ENCODE assay signal across 15 cellular contexts in the genomic region with DNA sequence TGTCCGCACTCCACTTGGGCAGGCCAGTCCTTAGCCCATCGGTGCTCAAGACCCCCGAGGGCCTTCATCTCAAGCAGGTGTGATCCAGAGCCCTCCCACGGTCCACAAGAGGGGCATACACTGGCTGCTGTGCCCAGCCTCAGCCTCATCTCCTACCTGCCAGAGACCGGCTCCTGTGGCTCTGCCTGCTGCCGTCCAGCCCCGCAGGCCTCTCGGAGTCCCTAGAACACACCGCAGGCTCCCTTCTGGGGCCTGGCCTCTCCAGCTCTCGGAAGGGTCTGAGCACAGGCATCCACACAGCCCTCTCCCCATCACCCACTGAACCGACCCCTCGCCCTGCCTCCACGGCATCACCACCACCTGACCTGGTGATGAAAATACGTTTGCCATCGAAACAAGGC.
DNase-seq lines count a peak whose midpoint lies in the region; ATAC-seq and TF ChIP-seq lines count a peak whose summit lies in the region.
"Had no signal": no experiment of that assay in that cellular context is flagged by ENCODE, and none has a peak within 500 bp of the region (broad histone marks: within the 10 kb centered on the region; RNA-seq: fewer than 3 reads in every experiment).

No MANE protein-coding gene starts in this region.

- intact Hi-C loops in left ventricle myocardium superior (cut with micrococcal nuclease) = no loop called here

- peak overlapping the region; percentile 3 for H3K27ac Mint-ChIP-seq in activated T-cell treated with anti-CD3 and anti-CD28 coated beads, Interleukin-2, amount 50 U/mL, for 72 hours
- peak overlapping the region; percentile 50 for H3K27ac Mint-ChIP-seq in neural crest cell (ENCODE audit: unreplicated experiment)
- H3K27ac Mint-ChIP-seq: CD8-positive, alpha-beta memory T cell; GM23338 had no signal

- H3K36me3 Mint-ChIP-seq in activated T-cell treated with anti-CD3 and anti-CD28 coated beads, Interleukin-2, amount 50 U/mL, for 72 hours (ENCODE audit: insufficient read depth in 2 of 2) = no peaks in the 10 kb centered on the region
- H3K36me3 Mint-ChIP-seq in neural crest cell (ENCODE audit: low read depth) = no peaks in the 10 kb centered on the region

- peaks cover 0 to 62% of the 10 kb centered on the region in 2 donors for H3K4me1 ChIP-seq in right atrium auricular region

- H3K27ac ChIP-seq in right atrium auricular region = peak overlapping the region; percentile 87 to 91
- H3K27ac ChIP-seq: 22Rv1 had no signal

- H3K4me1 Mint-ChIP-seq in activated T-cell treated with anti-CD3 and anti-CD28 coated beads, Interleukin-2, amount 50 U/mL, for 72 hours (ENCODE audit: low read depth) = peaks cover 15% of the 10 kb centered on the region
- H3K4me1 Mint-ChIP-seq in neural crest cell = peaks cover 24% of the 10 kb centered on the region

- no peaks in the 10 kb centered on the region for H3K27me3 ChIP-seq in right atrium auricular region

- H3K4me3 Mint-ChIP-seq in activated T-cell treated with anti-CD3 and anti-CD28 coated beads, Interleukin-2, amount 50 U/mL, for 72 hours = no peak overlapping the region
- no peak overlapping the region for H3K4me3 Mint-ChIP-seq in neural crest cell
- H3K4me3 Mint-ChIP-seq: CD8-positive, alpha-beta memory T cell; GM23338 had no signal

- TF ChIP-seq CTCF in right atrium auricular region (IDR thresholded peaks at IDR 0.05) (no peak), neural crest cell (conservative IDR thresholded peaks at IDR 0.05) (no peak)

- ATAC-seq in activated T-cell treated with anti-CD3 and anti-CD28 coated beads, Interleukin-2, amount 50 U/mL, for 72 hours (replicated peaks in 1 of 2) = no peak
- ATAC-seq in left ventricle myocardium superior = no peak
- ATAC-seq: GM23338 had no signal

- H3K4me3 ChIP-seq in right atrium auricular region = peak overlapping the region in 1 of 2 donors; percentile 21
- H3K4me3 ChIP-seq: GM23338, HAP-1 had no signal

- H3K27me3 Mint-ChIP-seq in activated T-cell treated with anti-CD3 and anti-CD28 coated beads, Interleukin-2, amount 50 U/mL, for 72 hours (ENCODE audit: low read depth) = no peaks in the 10 kb centered on the region
- no peaks in the 10 kb centered on the region for H3K27me3 Mint-ChIP-seq in neural crest cell (ENCODE audit: low read depth)
- H3K27me3 Mint-ChIP-seq: CD8-positive, alpha-beta memory T cell had no signal

- no peak for DNase-seq in activated T-cell treated with anti-CD3 and anti-CD28 coated beads, Interleukin-2, amount 50 U/mL, for 72 hours
- no peak for DNase-seq in activated T-cell treated with anti-CD3 and anti-CD28 coated beads for 4 hours
- no peak for DNase-seq in right atrium auricular region (ENCODE audit: low spot score)
- DNase-seq in left ventricle myocardium superior = no peak
- no peak for DNase-seq in neural crest cell (ENCODE audit: low read depth, low spot score)
- DNase-seq in NCI-H2171 (lab: John Stamatoyannopoulos, UW) = no peak
- DNase-seq in activated effector memory CD4-positive, alpha-beta T cell treated with Interleukin-2 at 50 U/mL for 16 hours = no peak
- DNase-seq in dermis blood vessel endothelial cell = no peak
- DNase-seq: Caco-2; CD8-positive, alpha-beta memory T cell; DND-41; GDM1 had no signal

- H3K9me3 Mint-ChIP-seq in activated T-cell treated with anti-CD3 and anti-CD28 coated beads, Interleukin-2, amount 50 U/mL, for 72 hours = no peaks in the 10 kb centered on the region
- H3K9me3 Mint-ChIP-seq in neural crest cell = no peaks in the 10 kb centered on the region
- H3K9me3 Mint-ChIP-seq: CD8-positive, alpha-beta memory T cell; GM23338 had no signal

- H3K9me3 ChIP-seq in right atrium auricular region = no peaks in the 10 kb centered on the region
- H3K9me3 ChIP-seq: Caco-2, HAP-1 had no signal

- no peaks in the 10 kb centered on the region for H3K36me3 ChIP-seq in right atrium auricular region
- H3K36me3 ChIP-seq: HAP-1 had no signal
